Comparison of ENCODE assay signal across 23 cellular contexts in genomic region chr5:66708368-66708767, GRCh38.
A peak's percentile ranks its signal among the peaks of the same experiment; 100 is the strongest.
DNase-seq lines count a peak whose midpoint lies in the region; ATAC-seq, FAIRE-seq and TF ChIP-seq lines count a peak whose summit lies in the region.
"Had no signal": no experiment of that assay in that cellular context is flagged by ENCODE, and none has a peak within 500 bp of the region (broad histone marks: within the 10 kb centered on the region; RNA-seq: fewer than 3 reads in every experiment).

No MANE protein-coding gene starts in this region.

- no peak for FAIRE-seq in HTR-8/SVneo (lab: Jason Lieb, UNC)
- FAIRE-seq: H54 had no signal

- peak; percentile 11 for DNase-seq in GM10248 (ENCODE audit: extremely low spot score)
- DNase-seq in midbrain (lab: John Stamatoyannopoulos, UW): no peak
- no peak for DNase-seq in activated naive CD4-positive, alpha-beta T cell (lab: John Stamatoyannopoulos, UW)
- no peak for DNase-seq in caudate nucleus (lab: John Stamatoyannopoulos, UW)
- no peak for DNase-seq in HTR-8/SVneo (ENCODE audit: insufficient read length, low spot score)
- DNase-seq: activated CD4-positive, alpha-beta memory T cell treated with anti-CD3 and anti-CD28 coated beads, Interleukin-2, amount 10 ng/mL, durations not matched to agents 7 days and 5 days; activated CD8-positive, alpha-beta memory T cell treated with anti-CD3 and anti-CD28 coated beads, Interleukin-2, amount 50 U/mL, for 4 hours; activated naive CD4-positive, alpha-beta T cell treated with anti-CD3 and anti-CD28 coated beads for 36 hours; Caco-2; erythroblast; NCI-H1092 treated with DMSO at 0.1 percent for 48 hours; NCI-H2029; NCI-H524 treated with DMSO at 0.1 percent for 48 hours; right cardiac atrium; Right ventricle myocardium superior; thyroid gland had no signal

- CTCF ChIA-PET in GM10248 (lab: Yijun Ruan, JAX): interaction anchor here (1.0 to 2.4 kb wide), 6 partner anchors 10 to 402 kb away, joined by 3 to 7 read pairs (median 3); no protein-coding TSS in a partner anchor

- no peak for TF ChIP-seq CTCF in GM10248 (IDR thresholded peaks at IDR 0.05; ENCODE audit: control extremely low read depth, extremely low read depth, low read depth, missing control alignments)

- no peak overlapping the region for H3K27ac ChIP-seq in caudate nucleus (ENCODE audit: low read depth, low read length)
- H3K27ac ChIP-seq: thyroid gland, vagina had no signal

- POLR2A ChIA-PET in GM10248 (lab: Yijun Ruan, JAX): no interaction called here

- ATAC-seq in GM19025 (IDR thresholded peaks at IDR 0.05; ENCODE audit: low read depth, unreplicated experiment) (peak; percentile 57), GM21723 (IDR thresholded peaks at IDR 0.05; ENCODE audit: unreplicated experiment) (peak; percentile 79), HG03175 (IDR thresholded peaks at IDR 0.05; ENCODE audit: unreplicated experiment) (peak; percentile 47)
- ATAC-seq: Panc1, right cardiac atrium, SK-N-SH treated with all-trans-retinoic acid at 6 μM for 48 hours had no signal
